ENCODE assay signal across 24 cellular contexts in the genomic region with DNA sequence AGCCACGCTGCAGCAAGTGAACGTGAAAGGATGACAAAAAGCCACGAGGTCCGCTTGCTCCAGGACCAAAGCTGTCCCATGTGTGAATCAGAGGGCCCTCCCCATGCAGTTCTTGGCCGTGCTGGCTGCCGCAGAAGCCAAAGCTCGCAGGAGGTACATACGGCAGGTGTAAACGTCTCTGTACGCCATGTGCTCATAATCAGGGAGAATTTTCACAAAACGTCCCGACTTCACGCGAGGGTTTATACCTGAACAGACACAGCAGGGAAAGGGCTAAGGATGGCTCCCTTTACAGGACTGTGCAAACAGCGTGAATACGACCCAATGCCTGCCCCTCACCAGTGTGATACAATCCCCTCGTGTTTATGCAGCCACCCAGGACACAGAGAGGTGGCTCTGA.
"Had no signal": no experiment of that assay in that cellular context is flagged by ENCODE, and none has a peak within 500 bp of the region (broad histone marks: within the 10 kb centered on the region; RNA-seq: fewer than 3 reads in every experiment).

No MANE protein-coding gene starts in this region.

- H3K27me3 Mint-ChIP-seq: effector memory CD8-positive, alpha-beta T cell; memory B cell; naive thymus-derived CD4-positive, alpha-beta T cell; stimulated activated memory B cell treated with anti-CD40 and anti-IgM and Interleukin-4, amounts not matched to agents 10 μg/mL and 1 μg/mL and 100 μg/mL, for 72 hours had no signal

- DNase-seq: central memory CD4-positive, alpha-beta T cell; cortex of kidney; effector memory CD8-positive, alpha-beta T cell; erythroblast; esophagus squamous epithelium; head of caudate nucleus; midbrain; naive thymus-derived CD4-positive, alpha-beta T cell; occipital lobe; sigmoid colon; spleen; stimulated activated CD4-positive, alpha-beta T cell treated with anti-CD3 and anti-CD28 coated beads, Interleukin-4, amount 100 ng/mL, for 4 hours; stimulated activated naive CD8-positive, alpha-beta T cell treated with anti-CD3 and anti-CD28 coated beads, Interleukin-15, Interleukin-2, amounts not matched to agents 100 U/mL and 50 U/mL, for 24 hours; testis; tibial artery; upper lobe of right lung; uterus had no signal

- H3K4me3 ChIP-seq: esophagus squamous epithelium, lung, pancreas, sigmoid colon, skin epidermis, spleen, testis, tibial artery, upper lobe of right lung, uterus had no signal

- H3K4me1 ChIP-seq: pancreas, spleen, testis, tibial artery, uterus had no signal

- H3K27ac ChIP-seq: esophagus squamous epithelium, pancreas, sigmoid colon, skin epidermis, spleen, testis, tibial artery, upper lobe of right lung, uterus had no signal

- H3K4me1 Mint-ChIP-seq: memory B cell; stimulated activated memory B cell treated with anti-CD40 and anti-IgM and Interleukin-4, amounts not matched to agents 10 μg/mL and 1 μg/mL and 100 μg/mL, for 72 hours had no signal

- H3K27ac Mint-ChIP-seq: memory B cell; naive thymus-derived CD4-positive, alpha-beta T cell; nephron; stimulated activated memory B cell treated with anti-CD40 and anti-IgM and Interleukin-4, amounts not matched to agents 10 μg/mL and 1 μg/mL and 100 μg/mL, for 72 hours had no signal

- H3K36me3 ChIP-seq: uterus had no signal

- ATAC-seq: effector memory CD8-positive, alpha-beta T cell; left lobe of liver; naive thymus-derived CD4-positive, alpha-beta T cell; stimulated activated memory B cell treated with anti-CD40 and anti-IgM and Interleukin-4, amounts not matched to agents 10 μg/mL and 1 μg/mL and 100 μg/mL, for 72 hours; stimulated activated naive CD8-positive, alpha-beta T cell treated with anti-CD3 and anti-CD28 coated beads, Interleukin-15, Interleukin-2, amounts not matched to agents 100 U/mL and 50 U/mL, for 24 hours; upper lobe of right lung had no signal

- H3K4me3 Mint-ChIP-seq: effector memory CD8-positive, alpha-beta T cell; memory B cell; naive thymus-derived CD4-positive, alpha-beta T cell; nephron; stimulated activated memory B cell treated with anti-CD40 and anti-IgM and Interleukin-4, amounts not matched to agents 10 μg/mL and 1 μg/mL and 100 μg/mL, for 72 hours had no signal

- H3K27me3 ChIP-seq: esophagus squamous epithelium, pancreas, sigmoid colon, spleen, testis, tibial artery, upper lobe of right lung, uterus had no signal

- H3K9me3 ChIP-seq: esophagus squamous epithelium, pancreas, sigmoid colon, spleen, testis, tibial artery, upper lobe of right lung, uterus had no signal

- H3K9me3 Mint-ChIP-seq: effector memory CD8-positive, alpha-beta T cell; memory B cell; naive thymus-derived CD4-positive, alpha-beta T cell; nephron; stimulated activated memory B cell treated with anti-CD40 and anti-IgM and Interleukin-4, amounts not matched to agents 10 μg/mL and 1 μg/mL and 100 μg/mL, for 72 hours had no signal
